In genomic region chr9:131008563-131008908, GRCh38 we compare ENCODE assay signal across 12 cellular contexts. TPM values are rescaled to one million over a fixed set of nuclear protein-coding genes. Genes with fewer than 3 reads are reported as not detected.
DNase-seq lines count a peak whose midpoint lies in the region; ATAC-seq, FAIRE-seq and TF ChIP-seq lines count a peak whose summit lies in the region.
"Had no signal": no experiment of that assay in that cellular context is flagged by ENCODE, and none has a peak within 500 bp of the region (broad histone marks: within the 10 kb centered on the region; RNA-seq: fewer than 3 reads in every experiment).

No MANE protein-coding gene starts in this region.

- intact Hi-C loops in pancreas (cut with DNase I) (no loop called here), gastrocnemius medialis (cut with DNase I; ENCODE audit: low total_unique reads) (no loop called here)

- ATAC-seq in pancreas (no peak), gastrocnemius medialis (no peak)
- ATAC-seq: gastroesophageal sphincter had no signal

- no peaks in the 10 kb centered on the region for H3K4me1 Mint-ChIP-seq in glutamatergic neuron (ENCODE audit: low read depth, unreplicated experiment)

- H3K9me3 Mint-ChIP-seq in glutamatergic neuron (ENCODE audit: unreplicated experiment), result no peaks in the 10 kb centered on the region

- peak overlapping the region in 1 of 21 experiments; percentile 71 for H3K27ac ChIP-seq in skin epidermis
- H3K27ac ChIP-seq in pancreas, result no peak overlapping the region
- no peak overlapping the region for H3K27ac ChIP-seq in gastrocnemius medialis
- H3K27ac ChIP-seq: gastroesophageal sphincter, thyroid gland had no signal

- H3K4me3 ChIP-seq in skin epidermis, result peak overlapping the region; percentile 7 to 39 (median 13)
- peak overlapping the region in 1 of 4 donors; percentile 10 for H3K4me3 ChIP-seq in pancreas
- peak overlapping the region in 1 of 4 donors; percentile 29 for H3K4me3 ChIP-seq in gastrocnemius medialis
- H3K4me3 ChIP-seq: mucosa of descending colon, thyroid gland had no signal

- H3K9me3 ChIP-seq in pancreas (no peaks in the 10 kb centered on the region), gastrocnemius medialis (no peaks in the 10 kb centered on the region)
- H3K9me3 ChIP-seq: gastroesophageal sphincter, mucosa of descending colon, thyroid gland had no signal

- H3K36me3 Mint-ChIP-seq in glutamatergic neuron (ENCODE audit: unreplicated experiment), result no peaks in the 10 kb centered on the region

- no peak for TF ChIP-seq POLR2A in gastrocnemius medialis (IDR thresholded peaks at IDR 0.05)

- no peak for TF ChIP-seq CTCF in glutamatergic neuron (IDR thresholded peaks at IDR 0.05; ENCODE audit: partially characterized antibody, unreplicated experiment)
- TF ChIP-seq CTCF in pancreas (IDR thresholded peaks at IDR 0.05), result no peak
- TF ChIP-seq CTCF in gastrocnemius medialis (IDR thresholded peaks at IDR 0.05 in 4 of 5, conservative IDR thresholded peaks at IDR 0.05 in 1 of 5), result no peak

- H3K36me3 ChIP-seq in pancreas (no peaks in the 10 kb centered on the region), gastrocnemius medialis (no peaks in the 10 kb centered on the region)
- H3K36me3 ChIP-seq: gastroesophageal sphincter, thyroid gland had no signal

- H3K27me3 Mint-ChIP-seq in glutamatergic neuron (ENCODE audit: unreplicated experiment), result peaks cover 6% of the 10 kb centered on the region

- 24 to 36% methylated on average over 8 of the region's 8 CpGs for WGBS in pancreas, 2 donors

- H3K4me1 ChIP-seq in pancreas, result no peaks in the 10 kb centered on the region
- no peaks in the 10 kb centered on the region for H3K4me1 ChIP-seq in gastrocnemius medialis

- H3K4me3 Mint-ChIP-seq in glutamatergic neuron (ENCODE audit: unreplicated experiment), result peak overlapping the region; percentile 77

- H3K27ac Mint-ChIP-seq in glutamatergic neuron (ENCODE audit: unreplicated experiment), result no peak overlapping the region

- in situ Hi-C loops in gastrocnemius medialis (cut with MboI; ENCODE audit: low sequenced_read_pairs in 4 of 4), result no loop called here

- DNase-seq in NCI-H82 (lab: John Stamatoyannopoulos, UW) (peak; percentile 65), NCI-H82 treated with DMSO at 0.1 percent for 48 hours (lab: John Stamatoyannopoulos, UW; ENCODE audit: unreplicated experiment) (no peak), RPMI8226 (peak; percentile 37), glutamatergic neuron (no peak), pancreas (no peak), gastrocnemius medialis (no peak), Ammon's horn (ENCODE audit: low spot score) (no peak)
- DNase-seq: mucosa of descending colon; stimulated activated CD4-positive, alpha-beta T cell treated with anti-CD3 and anti-CD28 coated beads, Interleukin-4, amount 100 ng/mL, for 1 hour; thyroid gland had no signal

- H3K27me3 ChIP-seq in pancreas, result peaks cover 0 to 10% (median 4%) of the 10 kb centered on the region in 4 donors
- peaks cover 31 to 42% (median 35%) of the 10 kb centered on the region in 3 donors for H3K27me3 ChIP-seq in gastrocnemius medialis
- H3K27me3 ChIP-seq: thyroid gland had no signal

- no peak for FAIRE-seq in pancreas (lab: Jason Lieb, UNC)

RNA-seq across cellular contexts. Expression of gene LAMC3, which starts 0.4 kb away (rescaled TPM):
- total RNA-seq in glutamatergic neuron (ENCODE audit: unreplicated experiment), result 0.17 TPM
- 1 to 10 TPM; 1.1 to 4.9 (median 2.2) TPM for total RNA-seq in pancreas
- polyA plus RNA-seq in pancreas, result 1 to 10 TPM; 5.1 to 8.9 TPM
- total RNA-seq in gastrocnemius medialis, result 1 to 10 TPM in 2 of 4 donors, under 1 TPM in 2; 0.07 to 1.5 (median 0.72) TPM

Comparison
In these comparisons a context has a peak if more than half of its experiments do, and no peak if none do; other contexts are left out.
1. DNase-seq: peak in NCI-H82 (single experiment) and RPMI8226 (single experiment); none in NCI-H82 treated with DMSO at 0.1 percent for 48 hours (single experiment), glutamatergic neuron (single experiment), pancreas (0 of 6), gastrocnemius medialis (0 of 2) and Ammon's horn (single experiment).